ENCODE assay signal across 9 cellular contexts in genomic region chr22:37559521-37559900, GRCh38. TPM values are rescaled to one million over a fixed set of nuclear protein-coding genes. Genes with fewer than 3 reads are reported as not detected.
DNase-seq lines count a peak whose midpoint lies in the region; FAIRE-seq and TF ChIP-seq lines count a peak whose summit lies in the region.
"Had no signal": no experiment of that assay in that cellular context is flagged by ENCODE, and none has a peak within 500 bp of the region (broad histone marks: within the 10 kb centered on the region; RNA-seq: fewer than 3 reads in every experiment).

No MANE protein-coding gene starts in this region.

- intact Hi-C loops in ascending aorta (cut with DNase I): no loop called here

- no peaks in the 10 kb centered on the region for H3K36me3 ChIP-seq in ES-I3 (ENCODE audit: insufficient read depth, low read length)
- H3K36me3 ChIP-seq in ascending aorta: no peaks in the 10 kb centered on the region
- no peaks in the 10 kb centered on the region for H3K36me3 ChIP-seq in iPS-20b (ENCODE audit: insufficient read depth, low read depth, low read length)

- TF ChIP-seq POLR2A in H54 (IDR thresholded peaks at IDR 0.05; ENCODE audit: low read depth, low read length): no peak

- no peaks in the 10 kb centered on the region for H3K9me3 ChIP-seq in ES-I3 (ENCODE audit: control insufficient read depth, insufficient read depth, low read length)
- no peaks in the 10 kb centered on the region for H3K9me3 ChIP-seq in ascending aorta
- H3K9me3 ChIP-seq in iPS-20b (ENCODE audit: insufficient read depth, low read depth, low read length): no peaks in the 10 kb centered on the region

- H3K4me1 ChIP-seq in ES-I3 (ENCODE audit: insufficient read depth, low read length): peaks cover 40% of the 10 kb centered on the region
- peaks cover 23 to 35% of the 10 kb centered on the region in 2 donors for H3K4me1 ChIP-seq in ascending aorta
- peaks cover 37% of the 10 kb centered on the region for H3K4me1 ChIP-seq in iPS-20b (ENCODE audit: insufficient read depth, low read length)

- FAIRE-seq in H54 (lab: Jason Lieb, UNC): no peak
- FAIRE-seq: G401.6 had no signal

- H3K27ac ChIP-seq in ascending aorta: peak overlapping the region; percentile 98 to 99
- no peak overlapping the region for H3K27ac ChIP-seq in iPS-20b (ENCODE audit: low read length)

- peak overlapping the region; percentile 84; the same call in 1 of the 2 replicates for H3K9ac ChIP-seq in ES-I3 (ENCODE audit: low read depth, low read length)
- H3K9ac ChIP-seq in iPS-20b (ENCODE audit: low read depth, low read length): peak overlapping the region; percentile 20; the same call in 1 of the 2 replicates

- peak overlapping the region; percentile 84 to 95 for H3K4me3 ChIP-seq in ascending aorta
- peak overlapping the region; percentile 47; the same call in 1 of the 2 replicates for H3K4me3 ChIP-seq in iPS-20b (ENCODE audit: low read length)
- peak overlapping the region; percentile 81 for H3K4me3 ChIP-seq in skeletal muscle cell (ENCODE audit: low read depth, low read length)

- no peak for TF ChIP-seq CTCF in ascending aorta (IDR thresholded peaks at IDR 0.05)

- no peaks in the 10 kb centered on the region for H3K27me3 ChIP-seq in ascending aorta
- H3K27me3 ChIP-seq in iPS-20b (ENCODE audit: insufficient read depth, low read length): peaks cover 63% of the 10 kb centered on the region

- DNase-seq in ascending aorta (ENCODE audit: low spot score in 2 of 2) (no peak), skeletal muscle cell (ENCODE audit: low read depth) (no peak), RKO (ENCODE audit: low spot score) (no peak), H54 (ENCODE audit: insufficient read length, low spot score) (no peak), NCI-H1417 treated with DMSO at 0.1 percent for 48 hours (lab: John Stamatoyannopoulos, UW) (no peak)
- no peak for DNase-seq in stimulated activated CD4-positive, alpha-beta T cell treated with anti-CD3 and anti-CD28 coated beads, Interleukin-4, amount 100 ng/mL, for 4 hours

RNA-seq across cellular contexts. Expression of gene CDC42EP1, which starts 0.8 kb away (rescaled TPM):
- total RNA-seq in ascending aorta: 100 TPM

RNA-seq across cellular contexts. Expression of gene LGALS2, which starts 20.4 kb away (rescaled TPM):
- total RNA-seq in ascending aorta: not detected

RNA-seq across cellular contexts. Expression of gene CARD10, which starts 40.3 kb away (rescaled TPM):
- 21.0 TPM for total RNA-seq in ascending aorta

RNA-seq across cellular contexts. Expression of gene GGA1, which starts 49.1 kb away (rescaled TPM):
- total RNA-seq in ascending aorta: 53.5 TPM
